Comparison of ENCODE assay signal across 8 cellular contexts in the genomic region with DNA sequence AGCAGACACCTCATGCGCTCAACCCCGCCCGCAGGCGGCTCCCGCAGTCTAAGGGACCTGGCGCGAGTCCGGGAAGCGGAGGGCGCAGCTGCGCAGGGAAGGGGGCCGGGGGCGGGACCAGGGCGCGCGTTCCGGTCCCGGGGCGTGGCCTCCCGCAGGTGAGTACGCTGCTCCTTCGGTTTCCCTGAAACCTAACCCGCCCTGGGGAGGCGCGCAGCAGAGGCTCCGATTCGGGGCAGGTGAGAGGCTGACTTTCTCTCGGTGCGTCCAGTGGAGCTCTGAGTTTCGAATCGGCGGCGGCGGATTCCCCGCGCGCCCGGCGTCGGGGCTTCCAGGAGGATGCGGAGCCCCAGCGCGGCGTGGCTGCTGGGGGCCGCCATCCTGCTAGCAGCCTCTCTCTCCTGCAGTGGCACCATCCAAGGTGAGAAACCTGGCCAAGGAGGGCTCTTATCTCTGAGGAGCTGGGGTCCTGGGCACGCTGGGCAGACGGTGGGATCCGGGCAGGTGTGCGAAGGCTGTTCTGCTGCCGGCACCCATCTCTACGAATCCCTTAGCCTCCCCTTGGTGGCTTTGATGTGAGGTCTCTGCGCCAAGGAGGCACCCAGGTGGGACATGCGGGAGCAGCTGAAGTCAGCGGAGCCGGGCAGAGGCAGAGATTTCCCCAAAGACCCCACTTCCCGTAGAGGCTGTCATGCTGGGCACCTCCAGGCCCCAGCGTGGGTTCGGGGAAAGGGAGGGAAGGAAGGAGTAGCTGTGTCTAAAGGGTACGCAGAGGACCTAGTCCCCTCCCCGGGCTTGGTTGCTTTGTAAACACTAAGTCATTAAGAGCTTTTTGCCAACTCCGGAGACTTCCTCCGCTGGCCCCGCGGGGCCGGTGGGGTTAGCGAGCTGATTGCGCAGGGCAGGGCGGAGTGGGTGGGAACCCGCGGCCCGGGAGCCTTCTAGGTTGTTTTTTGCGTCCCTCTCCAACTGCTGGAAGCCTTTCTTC. TPM values are rescaled to one million over a fixed set of nuclear protein-coding genes. Genes with fewer than 3 reads are reported as not detected.
A peak's percentile ranks its signal among the peaks of the same experiment; 100 is the strongest.
DNase-seq lines count a peak whose midpoint lies in the region; ATAC-seq and TF ChIP-seq lines count a peak whose summit lies in the region.

A gene with protein sequence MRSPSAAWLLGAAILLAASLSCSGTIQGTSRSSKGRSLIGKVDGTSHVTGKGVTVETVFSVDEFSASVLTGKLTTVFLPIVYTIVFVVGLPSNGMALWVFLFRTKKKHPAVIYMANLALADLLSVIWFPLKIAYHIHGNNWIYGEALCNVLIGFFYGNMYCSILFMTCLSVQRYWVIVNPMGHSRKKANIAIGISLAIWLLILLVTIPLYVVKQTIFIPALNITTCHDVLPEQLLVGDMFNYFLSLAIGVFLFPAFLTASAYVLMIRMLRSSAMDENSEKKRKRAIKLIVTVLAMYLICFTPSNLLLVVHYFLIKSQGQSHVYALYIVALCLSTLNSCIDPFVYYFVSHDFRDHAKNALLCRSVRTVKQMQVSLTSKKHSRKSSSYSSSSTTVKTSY (plus strand): TSS at position 187 of the 988 bp plus-strand sequence. CDS start 153 bp downstream, at position 340.

- H3K79me2 ChIP-seq in SK-N-SH (ENCODE audit: insufficient read depth) (peaks cover 21% of the 10 kb centered on the region), trophoblast cell (ENCODE audit: control insufficient read depth, insufficient read depth, low read length, poor library complexity) (peaks cover 2% of the 10 kb centered on the region)

- intact Hi-C loops in heart right ventricle (cut with DNase I) (no loop called here), vagina (cut with DNase I) (no loop called here)

- CTCF ChIA-PET in SK-N-SH (lab: Yijun Ruan, JAX) = interaction anchor here (0.6 to 1.1 kb wide), 4 partner anchors 11 to 325 kb away, joined by 3 to 4 read pairs (median 3); no protein-coding TSS in a partner anchor

- H2AK5ac ChIP-seq in trophoblast cell (ENCODE audit: low read length) = no peak within 1 kb of the TSS

- H3F3A ChIP-seq in SK-N-SH (replicated peaks; ENCODE audit: insufficient read depth) = peaks cover 40% of the 10 kb centered on the region

- no peak within 1 kb of the TSS for H2BK120ac ChIP-seq in trophoblast cell (ENCODE audit: insufficient read depth, low read length, poor library complexity)

- POLR2A ChIA-PET in SK-N-SH (lab: Yijun Ruan, JAX) = no interaction called here

- H3K14ac ChIP-seq in trophoblast cell (ENCODE audit: low read length) = peak within 1 kb of the TSS; percentile 3

- no peak for TF ChIP-seq RAD21 in SK-N-SH (IDR thresholded peaks at IDR 0.05; ENCODE audit: low read length)

- H3K4me3 ChIP-seq in SK-N-SH (ENCODE audit: low read depth in 2 of 2, low read length in 1 of 2) (peak within 1 kb of the TSS; percentile 74 to 84), heart right ventricle (peak within 1 kb of the TSS; percentile 40 to 76 (median 60)), trophoblast cell (ENCODE audit: low read depth, low read length) (peak within 1 kb of the TSS; percentile 82), vagina (peak within 1 kb of the TSS; percentile 36 to 56)

- peak within 1 kb of the TSS; percentile 4 for H4K91ac ChIP-seq in trophoblast cell (ENCODE audit: low read depth, low read length)

- H3K27ac ChIP-seq in SK-N-SH (ENCODE audit: low read depth in 2 of 2, low read length in 1 of 2) (peak within 1 kb of the TSS in 1 of 2 experiments; percentile 40; a peak in 1 of 4 replicates), heart right ventricle (peak within 1 kb of the TSS in 8 of 10 donors; percentile 45 to 89 (median 74)), trophoblast cell (ENCODE audit: low read depth, low read length) (no peak within 1 kb of the TSS), vagina (peak within 1 kb of the TSS; percentile 28)

- H3K36me3 ChIP-seq in SK-N-SH (replicated peaks in 1 of 2; ENCODE audit: control insufficient read depth in 1 of 2, insufficient read depth in 2 of 2, low read length in 1 of 2) (no peaks in the 10 kb centered on the region), heart right ventricle (no peaks in the 10 kb centered on the region), trophoblast cell (ENCODE audit: control insufficient read depth in 1 of 2, insufficient read depth in 2 of 2, low read length in 2 of 2) (no peaks in the 10 kb centered on the region), vagina (no peaks in the 10 kb centered on the region)

- TF ChIP-seq CTCF in SK-N-SH (IDR thresholded peaks at IDR 0.05) (no peak), heart right ventricle (IDR thresholded peaks at IDR 0.05) (no peak), vagina (IDR thresholded peaks at IDR 0.05) (no peak)

- peak within 1 kb of the TSS; percentile 47 for H3K4ac ChIP-seq in trophoblast cell (ENCODE audit: low read depth, low read length)

- no peaks in the 10 kb centered on the region for H3K27me3 ChIP-seq in SK-N-SH (ENCODE audit: insufficient read depth)
- H3K27me3 ChIP-seq in heart right ventricle = peaks cover 0 to 48% (median 34%) of the 10 kb centered on the region in 7 donors
- no peaks in the 10 kb centered on the region for H3K27me3 ChIP-seq in trophoblast cell (ENCODE audit: insufficient read depth, low read length)
- no peaks in the 10 kb centered on the region for H3K27me3 ChIP-seq in vagina

- peak within 1 kb of the TSS; percentile 6 for H4K12ac ChIP-seq in trophoblast cell (ENCODE audit: low read depth, low read length)

- H2BK5ac ChIP-seq in trophoblast cell (ENCODE audit: low read depth, low read length, poor library complexity) = no peak within 1 kb of the TSS

- 19% methylated on average over 16 of the region's 72 CpGs for WGBS in SK-N-SH (ENCODE audit: low lambda C conversion rate)
- WGBS in heart right ventricle, 2 donors = 1% methylated on average over 72 of the region's 72 CpGs
- no CpG with 5 or more reads among the region's 72 CpGs for WGBS in trophoblast cell (ENCODE audit: extremely low coverage, insufficient coverage, insufficient read length)

- peak within 1 kb of the TSS; percentile 78 for H3K9ac ChIP-seq in SK-N-SH
- peak within 1 kb of the TSS; percentile 80 for H3K9ac ChIP-seq in trophoblast cell (ENCODE audit: low read length)

- ATAC-seq in heart right ventricle = peak; percentile 56 to 85 (median 75)
- ATAC-seq in GM19023 (IDR thresholded peaks at IDR 0.05; ENCODE audit: unreplicated experiment) = no peak
- no peak for ATAC-seq in GM19395 (IDR thresholded peaks at IDR 0.05; ENCODE audit: unreplicated experiment)

- H2AFZ ChIP-seq in SK-N-SH (ENCODE audit: low read depth) (peak within 1 kb of the TSS; percentile 94), trophoblast cell (ENCODE audit: insufficient read depth, low read length, poor library complexity) (peak within 1 kb of the TSS; percentile 41)

- peak within 1 kb of the TSS; percentile 71 for H3K18ac ChIP-seq in trophoblast cell (ENCODE audit: low read length)

- no peak for TF ChIP-seq EP300 in SK-N-SH (IDR thresholded peaks at IDR 0.05; ENCODE audit: borderline replicate concordance in 1 of 2, low read depth in 1 of 2, low read length in 1 of 2)

- H3K4me1 ChIP-seq in SK-N-SH (ENCODE audit: control insufficient read depth in 1 of 2, insufficient read depth in 2 of 2, low read depth in 1 of 2, low read length in 1 of 2) = peaks cover 8 to 17% of the 10 kb centered on the region in 2 experiments; a peak in 2 of 4 replicates
- H3K4me1 ChIP-seq in heart right ventricle = peaks cover 0 to 23% (median 13%) of the 10 kb centered on the region in 9 donors
- peaks cover 12 to 13% of the 10 kb centered on the region in 2 experiments for H3K4me1 ChIP-seq in trophoblast cell (ENCODE audit: control insufficient read depth in 1 of 2, insufficient read depth in 2 of 2, low read length in 2 of 2)
- H3K4me1 ChIP-seq in vagina = peaks cover 18% of the 10 kb centered on the region

- DNase-seq in HPDE6-E6E7 (ENCODE audit: extremely low spot score) (peak; percentile 85), SK-N-SH (peak; percentile 83), heart right ventricle (peak; percentile 41 to 57), trophoblast cell (peak; percentile 95 to 96), vagina (ENCODE audit: extremely low spot score in 2 of 2) (no peak)
- peak; percentile 7 for DNase-seq in activated naive CD8-positive, alpha-beta T cell treated with anti-CD3 and anti-CD28 coated beads, Interleukin-2, amount 50 U/mL, for 16 hours (ENCODE audit: low read depth, low spot score)

- H4K20me1 ChIP-seq in SK-N-SH (ENCODE audit: insufficient read depth) = no peaks in the 10 kb centered on the region

- H3K4me2 ChIP-seq in SK-N-SH (peak within 1 kb of the TSS; percentile 99), trophoblast cell (ENCODE audit: low read length) (peak within 1 kb of the TSS; percentile 100)

- H3K9me3 ChIP-seq in SK-N-SH (no peaks in the 10 kb centered on the region), heart right ventricle (peaks cover 0 to under 1% (median 0%) of the 10 kb centered on the region in 11 donors), trophoblast cell (ENCODE audit: insufficient read depth, low read depth, low read length) (no peaks in the 10 kb centered on the region), vagina (no peaks in the 10 kb centered on the region)

- peaks cover 7% of the 10 kb centered on the region for H3K79me1 ChIP-seq in trophoblast cell (ENCODE audit: low read length)

- H4K8ac ChIP-seq in trophoblast cell (ENCODE audit: low read depth, low read length) = peak within 1 kb of the TSS; percentile 54

- no peak for TF ChIP-seq POLR2A in vagina (IDR thresholded peaks at IDR 0.05)

- no peak within 1 kb of the TSS for H3K23ac ChIP-seq in trophoblast cell (ENCODE audit: low read length)

- no peak within 1 kb of the TSS for H2BK12ac ChIP-seq in trophoblast cell (ENCODE audit: low read length)

- no peaks in the 10 kb centered on the region for H3K9me2 ChIP-seq in SK-N-SH

TF ChIP-seq in SK-N-SH, 30 proteins besides CTCF, POLR2A, EP300 and RAD21:
- TF ChIP-seq NFIC (IDR thresholded peaks at IDR 0.05; ENCODE audit: borderline replicate concordance) = peak; percentile 54
- TF ChIP-seq TAF1 (IDR thresholded peaks at IDR 0.05; ENCODE audit: borderline replicate concordance, low read depth, low read length) = peak; percentile 42; the same call in 1 of the 2 replicates
- peak; percentile 64 for TF ChIP-seq NRF1 (IDR thresholded peaks at IDR 0.05; ENCODE audit: low read depth, low read length)
- TF ChIP-seq MXI1 (IDR thresholded peaks at IDR 0.05; ENCODE audit: low read depth, low read length) = no peak

RNA-seq across cellular contexts. Expression of the gene that starts here (rescaled TPM):
- polyA plus RNA-seq in SK-N-SH (2012; rRNA removed) (31.3 and 41.3 TPM in 2 replicates), heart right ventricle (1 to 10 TPM in 1 of 2 donors, under 1 TPM in 1; 0.66 to 3.9 TPM)
- polyA plus RNA-seq in SK-N-SH (2012; cell fraction: cytosol; rRNA removed) = 35.5 and 38.7 TPM in 2 replicates
- polyA plus RNA-seq in SK-N-SH (2012; cell fraction: nucleus; rRNA removed) = 5.9 and 13.8 TPM in 2 replicates
- total RNA-seq in heart right ventricle (1 to 10 TPM in 4 of 10 donors, under 1 TPM in 6; 0.56 to 2.6 (median 0.91) TPM), vagina (6.6 TPM)
- 13.8 and 14.8 TPM in 2 replicates for polyA plus RNA-seq in trophoblast cell (2013)

Comparison
In these comparisons a context has a peak if more than half of its experiments do, and no peak if none do; other contexts are left out.
1. DNase-seq: peak in HPDE6-E6E7 (single experiment), SK-N-SH (single experiment), activated naive CD8-positive, alpha-beta T cell treated with anti-CD3 and anti-CD28 coated beads, Interleukin-2, amount 50 U/mL, for 16 hours (single experiment), heart right ventricle (2 of 2) and trophoblast cell (2 of 2); none in vagina (0 of 2).
2. ATAC-seq: peak in heart right ventricle (8 of 8); none in GM19023 (single experiment) and GM19395 (single experiment).
3. Peak in every context shown above with its lines, with median percentiles within 50 percentile points of each other: H3K4me3 ChIP-seq.